1 cellular context compared by ENCODE assay signal in the genomic region with DNA sequence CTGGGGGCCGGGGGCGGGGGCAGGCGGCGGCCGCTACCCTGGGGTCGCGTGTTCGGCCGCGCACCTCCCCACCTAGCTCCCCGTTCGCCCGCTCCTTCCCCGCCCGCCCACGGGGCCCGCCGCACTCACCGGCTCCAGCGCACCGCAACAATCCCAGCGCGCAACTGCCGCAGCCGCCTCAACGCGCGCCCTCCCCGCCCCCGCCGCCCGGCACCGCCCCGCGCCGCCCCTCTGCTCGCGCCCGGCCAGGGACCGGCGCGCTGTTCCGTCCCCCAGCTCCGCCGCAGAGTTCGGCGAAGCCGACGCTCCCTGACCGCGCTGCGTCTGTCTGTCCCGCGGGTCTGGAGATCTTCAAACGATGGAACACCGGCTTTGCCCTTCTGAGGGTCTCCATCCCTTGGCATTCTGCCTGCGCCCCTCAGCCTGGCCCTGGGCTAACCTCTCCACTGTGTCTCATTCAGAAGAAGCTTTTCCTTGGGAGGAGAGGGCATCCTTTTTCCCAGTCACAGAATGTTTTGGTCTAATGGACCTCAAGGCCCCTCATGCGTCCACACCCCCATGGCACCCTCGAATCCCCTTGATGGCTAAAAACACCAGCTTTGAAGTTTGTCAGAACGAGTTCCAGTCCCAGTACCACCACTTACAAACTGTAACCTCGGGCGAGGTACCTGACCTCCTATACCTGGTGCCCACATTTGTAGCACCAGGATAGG.
A peak's percentile ranks its signal among the peaks of the same experiment; 100 is the strongest.
TF ChIP-seq lines count a peak whose summit lies in the region.

TSS of gene NT5C2 (minus strand) at position 166 of the 713 bp plus-strand sequence. CDS start 18,314 bp downstream, outside the sequence.

TF ChIP-seq in HepG2, 621 proteins besides CTCF, POLR2A, EP300 and RAD21 (continued from another document and continues in another):
- TF ChIP-seq, protein P1, sequence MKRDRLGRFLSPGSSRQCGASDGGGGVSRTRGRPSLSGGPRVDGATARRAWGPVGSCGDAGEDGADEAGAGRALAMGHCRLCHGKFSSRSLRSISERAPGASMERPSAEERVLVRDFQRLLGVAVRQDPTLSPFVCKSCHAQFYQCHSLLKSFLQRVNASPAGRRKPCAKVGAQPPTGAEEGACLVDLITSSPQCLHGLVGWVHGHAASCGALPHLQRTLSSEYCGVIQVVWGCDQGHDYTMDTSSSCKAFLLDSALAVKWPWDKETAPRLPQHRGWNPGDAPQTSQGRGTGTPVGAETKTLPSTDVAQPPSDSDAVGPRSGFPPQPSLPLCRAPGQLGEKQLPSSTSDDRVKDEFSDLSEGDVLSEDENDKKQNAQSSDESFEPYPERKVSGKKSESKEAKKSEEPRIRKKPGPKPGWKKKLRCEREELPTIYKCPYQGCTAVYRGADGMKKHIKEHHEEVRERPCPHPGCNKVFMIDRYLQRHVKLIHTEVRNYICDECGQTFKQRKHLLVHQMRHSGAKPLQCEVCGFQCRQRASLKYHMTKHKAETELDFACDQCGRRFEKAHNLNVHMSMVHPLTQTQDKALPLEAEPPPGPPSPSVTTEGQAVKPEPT (CRISPR knock-in tag; IDR thresholded peaks at IDR 0.05; ENCODE audit: low read depth): no peak
- TF ChIP-seq SRY (CRISPR knock-in tag; IDR thresholded peaks at IDR 0.05) (no peak), ZBTB3 (CRISPR knock-in tag; IDR thresholded peaks at IDR 0.05; ENCODE audit: borderline replicate concordance, low read depth) (no peak), PHF5A (CRISPR knock-in tag; IDR thresholded peaks at IDR 0.05; ENCODE audit: low read depth, unreplicated experiment) (no peak), MIXL1 (CRISPR knock-in tag; IDR thresholded peaks at IDR 0.05) (no peak), DNMT1 (CRISPR knock-in tag; IDR thresholded peaks at IDR 0.05) (peak; percentile 46; the same call in 1 of the 2 replicates), MTA3 (CRISPR knock-in tag; IDR thresholded peaks at IDR 0.05) (no peak), PHF20 (CRISPR knock-in tag; IDR thresholded peaks at IDR 0.05) (peak; percentile 8; the same call in 1 of the 2 replicates), CEBPB (IDR thresholded peaks at IDR 0.05; ENCODE audit: borderline replicate concordance, low read depth, low read length) (no peak), ZNF10 (CRISPR knock-in tag; IDR thresholded peaks at IDR 0.05; ENCODE audit: borderline replicate concordance, low read depth) (no peak), ZNF772 (CRISPR knock-in tag; IDR thresholded peaks at IDR 0.05) (peak; percentile 35; the same call in 1 of the 2 replicates), EZH2 (conservative IDR thresholded peaks at IDR 0.05; ENCODE audit: low read depth, low read length) (no peak), ZNF563 (CRISPR knock-in tag; IDR thresholded peaks at IDR 0.05) (no peak; the same call in 1 of the 2 replicates), RCOR2 (CRISPR knock-in tag; IDR thresholded peaks at IDR 0.05) (no peak), AKNA (CRISPR knock-in tag; IDR thresholded peaks at IDR 0.05; ENCODE audit: borderline replicate concordance) (no peak), RORA (CRISPR knock-in tag; IDR thresholded peaks at IDR 0.05) (no peak), MLXIP (CRISPR knock-in tag; IDR thresholded peaks at IDR 0.05; ENCODE audit: borderline replicate concordance) (no peak), ZNF580 (CRISPR knock-in tag; IDR thresholded peaks at IDR 0.05; ENCODE audit: borderline replicate concordance, low read depth) (peak; percentile 76; the same call in 1 of the 2 replicates), ZNF160 (CRISPR knock-in tag; IDR thresholded peaks at IDR 0.05) (no peak), SP2 (CRISPR knock-in tag; IDR thresholded peaks at IDR 0.05) (no peak; the same call in 1 of the 2 replicates), NKX3-1 (CRISPR knock-in tag; IDR thresholded peaks at IDR 0.05) (no peak), ZKSCAN1 (IDR thresholded peaks at IDR 0.05; ENCODE audit: low read length) (no peak), ZNF598 (CRISPR knock-in tag; IDR thresholded peaks at IDR 0.05; ENCODE audit: borderline replicate concordance) (0 out of 2 replicates have a peak, but pooled peaks have one; percentile 27), ZNF225 (CRISPR knock-in tag; IDR thresholded peaks at IDR 0.05) (no peak), KLF11 (CRISPR knock-in tag; IDR thresholded peaks at IDR 0.05) (no peak), FOXC1 (CRISPR knock-in tag; IDR thresholded peaks at IDR 0.05; ENCODE audit: borderline replicate concordance) (no peak), TOE1 (CRISPR knock-in tag; IDR thresholded peaks at IDR 0.05) (no peak), ZMYM2 (CRISPR knock-in tag; IDR thresholded peaks at IDR 0.05) (no peak), MTA1 (CRISPR knock-in tag; IDR thresholded peaks at IDR 0.05; ENCODE audit: borderline replicate concordance) (no peak), CEBPZ (IDR thresholded peaks at IDR 0.05; ENCODE audit: low read length) (no peak)
- TF ChIP-seq, protein P2, sequence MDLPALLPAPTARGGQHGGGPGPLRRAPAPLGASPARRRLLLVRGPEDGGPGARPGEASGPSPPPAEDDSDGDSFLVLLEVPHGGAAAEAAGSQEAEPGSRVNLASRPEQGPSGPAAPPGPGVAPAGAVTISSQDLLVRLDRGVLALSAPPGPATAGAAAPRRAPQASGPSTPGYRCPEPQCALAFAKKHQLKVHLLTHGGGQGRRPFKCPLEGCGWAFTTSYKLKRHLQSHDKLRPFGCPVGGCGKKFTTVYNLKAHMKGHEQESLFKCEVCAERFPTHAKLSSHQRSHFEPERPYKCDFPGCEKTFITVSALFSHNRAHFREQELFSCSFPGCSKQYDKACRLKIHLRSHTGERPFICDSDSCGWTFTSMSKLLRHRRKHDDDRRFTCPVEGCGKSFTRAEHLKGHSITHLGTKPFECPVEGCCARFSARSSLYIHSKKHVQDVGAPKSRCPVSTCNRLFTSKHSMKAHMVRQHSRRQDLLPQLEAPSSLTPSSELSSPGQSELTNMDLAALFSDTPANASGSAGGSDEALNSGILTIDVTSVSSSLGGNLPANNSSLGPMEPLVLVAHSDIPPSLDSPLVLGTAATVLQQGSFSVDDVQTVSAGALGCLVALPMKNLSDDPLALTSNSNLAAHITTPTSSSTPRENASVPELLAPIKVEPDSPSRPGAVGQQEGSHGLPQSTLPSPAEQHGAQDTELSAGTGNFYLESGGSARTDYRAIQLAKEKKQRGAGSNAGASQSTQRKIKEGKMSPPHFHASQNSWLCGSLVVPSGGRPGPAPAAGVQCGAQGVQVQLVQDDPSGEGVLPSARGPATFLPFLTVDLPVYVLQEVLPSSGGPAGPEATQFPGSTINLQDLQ (CRISPR knock-in tag; IDR thresholded peaks at IDR 0.05): 0 out of 2 replicates have a peak, but pooled peaks have one; percentile 17
- TF ChIP-seq, protein P3, sequence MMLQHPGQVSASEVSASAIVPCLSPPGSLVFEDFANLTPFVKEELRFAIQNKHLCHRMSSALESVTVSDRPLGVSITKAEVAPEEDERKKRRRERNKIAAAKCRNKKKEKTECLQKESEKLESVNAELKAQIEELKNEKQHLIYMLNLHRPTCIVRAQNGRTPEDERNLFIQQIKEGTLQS (CRISPR knock-in tag; IDR thresholded peaks at IDR 0.05): no peak
- TF ChIP-seq, protein P4, sequence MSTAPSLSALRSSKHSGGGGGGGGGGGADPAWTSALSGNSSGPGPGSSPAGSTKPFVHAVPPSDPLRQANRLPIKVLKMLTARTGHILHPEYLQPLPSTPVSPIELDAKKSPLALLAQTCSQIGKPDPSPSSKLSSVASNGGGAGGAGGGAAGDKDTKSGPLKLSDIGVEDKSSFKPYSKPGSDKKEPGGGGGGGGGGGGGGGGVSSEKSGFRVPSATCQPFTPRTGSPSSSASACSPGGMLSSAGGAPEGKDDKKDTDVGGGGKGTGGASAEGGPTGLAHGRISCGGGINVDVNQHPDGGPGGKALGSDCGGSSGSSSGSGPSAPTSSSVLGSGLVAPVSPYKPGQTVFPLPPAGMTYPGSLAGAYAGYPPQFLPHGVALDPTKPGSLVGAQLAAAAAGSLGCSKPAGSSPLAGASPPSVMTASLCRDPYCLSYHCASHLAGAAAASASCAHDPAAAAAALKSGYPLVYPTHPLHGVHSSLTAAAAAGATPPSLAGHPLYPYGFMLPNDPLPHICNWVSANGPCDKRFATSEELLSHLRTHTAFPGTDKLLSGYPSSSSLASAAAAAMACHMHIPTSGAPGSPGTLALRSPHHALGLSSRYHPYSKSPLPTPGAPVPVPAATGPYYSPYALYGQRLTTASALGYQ (CRISPR knock-in tag; IDR thresholded peaks at IDR 0.05): 0 out of 2 replicates have a peak, but pooled peaks have one; percentile 6
- TF ChIP-seq, protein P5, sequence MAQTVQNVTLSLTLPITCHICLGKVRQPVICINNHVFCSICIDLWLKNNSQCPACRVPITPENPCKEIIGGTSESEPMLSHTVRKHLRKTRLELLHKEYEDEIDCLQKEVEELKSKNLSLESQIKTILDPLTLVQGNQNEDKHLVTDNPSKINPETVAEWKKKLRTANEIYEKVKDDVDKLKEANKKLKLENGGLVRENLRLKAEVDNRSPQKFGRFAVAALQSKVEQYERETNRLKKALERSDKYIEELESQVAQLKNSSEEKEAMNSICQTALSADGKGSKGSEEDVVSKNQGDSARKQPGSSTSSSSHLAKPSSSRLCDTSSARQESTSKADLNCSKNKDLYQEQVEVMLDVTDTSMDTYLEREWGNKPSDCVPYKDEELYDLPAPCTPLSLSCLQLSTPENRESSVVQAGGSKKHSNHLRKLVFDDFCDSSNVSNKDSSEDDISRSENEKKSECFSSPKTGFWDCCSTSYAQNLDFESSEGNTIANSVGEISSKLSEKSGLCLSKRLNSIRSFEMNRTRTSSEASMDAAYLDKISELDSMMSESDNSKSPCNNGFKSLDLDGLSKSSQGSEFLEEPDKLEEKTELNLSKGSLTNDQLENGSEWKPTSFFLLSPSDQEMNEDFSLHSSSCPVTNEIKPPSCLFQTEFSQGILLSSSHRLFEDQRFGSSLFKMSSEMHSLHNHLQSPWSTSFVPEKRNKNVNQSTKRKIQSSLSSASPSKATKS (CRISPR knock-in tag; IDR thresholded peaks at IDR 0.05): no peak
